In the genomic region with DNA sequence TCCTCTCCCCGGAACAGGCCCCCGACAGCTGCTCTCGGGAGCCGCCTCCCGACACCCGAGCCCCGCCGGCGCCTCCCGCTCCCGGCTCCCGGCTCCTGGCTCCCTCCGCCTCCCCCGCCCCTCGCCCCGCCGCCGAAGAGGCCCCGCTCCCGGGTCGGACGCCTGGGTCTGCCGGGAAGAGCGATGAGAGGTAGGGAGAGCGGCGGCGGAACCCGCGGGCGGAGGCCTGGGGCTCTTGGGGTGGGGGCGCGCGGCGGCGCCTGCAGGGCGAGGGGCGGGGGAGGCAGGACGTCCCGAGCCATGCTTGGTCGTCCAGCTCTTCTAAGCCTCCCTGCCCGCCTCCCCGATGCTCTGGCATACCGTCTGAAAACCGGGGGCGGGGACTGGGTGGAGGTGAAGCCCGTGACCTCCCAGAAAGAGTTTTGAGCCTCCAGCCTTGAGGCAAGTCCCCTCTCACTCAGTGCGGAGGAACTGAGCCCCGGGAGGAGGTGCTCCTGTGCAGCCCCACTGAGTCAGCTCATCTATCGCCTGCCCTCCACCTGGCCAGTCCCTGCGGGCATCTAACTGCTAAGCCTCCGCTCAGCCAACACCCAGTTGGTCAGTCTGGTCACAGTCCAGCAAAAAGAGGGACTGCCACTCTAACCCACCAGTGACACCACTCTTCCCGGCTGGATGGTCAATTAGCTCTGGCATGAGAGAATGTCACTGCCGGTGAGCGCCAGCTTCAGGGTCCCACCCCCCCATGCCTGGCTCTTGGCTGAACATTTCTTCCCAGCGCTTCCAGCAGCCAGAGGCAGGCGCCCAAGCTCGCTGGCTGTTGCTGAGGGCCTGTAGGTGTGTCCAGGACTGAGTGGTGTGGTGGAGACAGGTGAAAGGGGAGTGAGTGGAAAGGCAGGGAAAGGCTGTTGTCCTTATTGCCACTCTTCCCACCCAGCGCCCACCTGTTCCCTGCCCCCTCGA, we compare ENCODE assay signal across 8 cellular contexts. TPM values are rescaled to one million over a fixed set of nuclear protein-coding genes. Genes with fewer than 3 reads are reported as not detected.
DNase-seq lines count a peak whose midpoint lies in the region; ATAC-seq, FAIRE-seq and TF ChIP-seq lines count a peak whose summit lies in the region.

No MANE protein-coding gene starts in this region.

- peak overlapping the region; percentile 98 for H3K4me3 ChIP-seq in PC-9
- H3K4me3 ChIP-seq in psoas muscle, result peak overlapping the region; percentile 78

- CTCF ChIA-PET in PC-9 (lab: Charles Lee), result interaction anchor here (0.6 to 1.3 kb wide), 4 partner anchors 29 to 672 kb away, joined by 3 read pairs; partner anchors contain the start of gene VARS2

- 2 to 4% (median 4%) methylated on average over 25 to 59 of the region's 59 CpGs for WGBS in psoas muscle, 3 donors

- H3K27ac ChIP-seq in PC-9 (peak overlapping the region; percentile 94), psoas muscle (peak overlapping the region; percentile 93)

- TF ChIP-seq CTCF in PC-9 (conservative IDR thresholded peaks at IDR 0.05) (no peak), psoas muscle (IDR thresholded peaks at IDR 0.05) (no peak)

- intact Hi-C loops in Right ventricle myocardium inferior (cut with DNase I) (loop anchor here (5.0 kb wide), 1 partner anchor 152 kb away; no protein-coding TSS in a partner anchor), cardiac septum (cut with DNase I) (loop anchor here (5.0 kb wide), 1 partner anchor 208 kb away; no protein-coding TSS in a partner anchor), PC-9 (cut with micrococcal nuclease; ENCODE audit: unreplicated experiment) (loop anchor here (1.0 to 2.0 kb wide), 2 partner anchors 30 to 142 kb away; partner anchors contain the start of genes FLOT1 and VARS2), psoas muscle (cut with DNase I) (loop anchor here in 1 of 2 donors (2.0 to 5.0 kb wide), 2 partner anchors 142 to 208 kb away; partner anchors contain the start of gene FLOT1)

- H4K20me1 ChIP-seq in PC-9 (ENCODE audit: insufficient read depth), result peaks cover 36% of the 10 kb centered on the region

- H3K9me2 ChIP-seq in PC-9 (ENCODE audit: insufficient read depth), result no peaks in the 10 kb centered on the region

- peak overlapping the region; percentile 96 for H3K4me2 ChIP-seq in PC-9

- no peak for FAIRE-seq in HTR-8/SVneo (lab: Jason Lieb, UNC)

- BruUV-seq in PC-9 (replicated peaks; lab: Mats Ljungman, UMichigan), result TSS peak; percentile 33

- H3F3A ChIP-seq in PC-9 (ENCODE audit: insufficient read depth, low read depth), result peaks cover 49% of the 10 kb centered on the region

- H3K4me1 ChIP-seq in PC-9 (replicated peaks; ENCODE audit: insufficient read depth) (peaks cover 44% of the 10 kb centered on the region), psoas muscle (peaks cover 41% of the 10 kb centered on the region)

- ATAC-seq in Right ventricle myocardium inferior (peak; percentile 29), psoas muscle (peak; percentile 61 to 78 (median 70)), HG03159 (IDR thresholded peaks at IDR 0.05; ENCODE audit: unreplicated experiment) (no peak)

- no peaks in the 10 kb centered on the region for H3K9me3 ChIP-seq in PC-9 (ENCODE audit: insufficient read depth, low read depth)
- no peaks in the 10 kb centered on the region for H3K9me3 ChIP-seq in psoas muscle

- DNase-seq in Right ventricle myocardium inferior (ENCODE audit: missing footprints) (no peak), cardiac septum (ENCODE audit: low spot score) (no peak), PC-9 (peak; percentile 63 to 83), anterior cingulate cortex (lab: John Stamatoyannopoulos, UW) (peak in 51 of 58 donors; percentile 3 to 81 (median 57)), hippocampal formation (lab: John Stamatoyannopoulos, UW) (peak; percentile 50 to 60), psoas muscle (peak; percentile 58 to 88), HTR-8/SVneo (ENCODE audit: insufficient read length, low spot score) (no peak)

- peaks cover 63% of the 10 kb centered on the region for H3K79me2 ChIP-seq in PC-9 (ENCODE audit: low read depth)

- peaks cover 13% of the 10 kb centered on the region; the same call in 1 of the 2 replicates for H3K36me3 ChIP-seq in PC-9 (ENCODE audit: low read depth)
- peaks cover 0 to 18% of the 10 kb centered on the region in 2 donors for H3K36me3 ChIP-seq in psoas muscle (ENCODE audit: insufficient read depth in 1 of 2, low read depth in 1 of 2)

- POLR2A ChIA-PET in PC-9 (lab: Charles Lee; ENCODE audit: unreplicated experiment), result interaction anchor here (0.5 to 1.1 kb wide), 9 partner anchors 22 to 290 kb away, joined by 3 to 10 read pairs (median 3); no protein-coding TSS in a partner anchor

- H3K27me3 ChIP-seq in PC-9 (ENCODE audit: insufficient read depth, low read depth) (no peaks in the 10 kb centered on the region), psoas muscle (ENCODE audit: insufficient read depth in 3 of 3, low read length in 2 of 3) (no peaks in the 10 kb centered on the region)

- 0 out of 2 replicates have a peak overlapping the region, but pooled peaks have one; percentile 24 for H2AFZ ChIP-seq in PC-9

RNA-seq across cellular contexts. Expression of gene DDR1, which starts 0.5 kb away (rescaled TPM):
- total RNA-seq in Right ventricle myocardium inferior, result 32.5 TPM
- total RNA-seq in cardiac septum, result 61.4 TPM
- 267 and 269 TPM in 2 replicates for total RNA-seq in PC-9 (2021)
- total RNA-seq in psoas muscle, result 100 to 1,000 TPM in 1 of 4 donors, 10 to 100 TPM in 3; 26.3 to 129 (median 54.2) TPM
- 10 to 100 TPM in 2 of 3 donors, 1 to 10 TPM in 1; 2.2 to 10.8 (median 10.5) TPM for polyA plus RNA-seq in psoas muscle

RNA-seq across cellular contexts. Expression of gene GTF2H4, which starts 23.2 kb away (rescaled TPM):
- 22.2 TPM for total RNA-seq in Right ventricle myocardium inferior
- total RNA-seq in cardiac septum, result 16.0 TPM
- 31.3 and 43.9 TPM in 2 replicates for total RNA-seq in PC-9 (2021)
- 10 to 100 TPM; 13.3 to 21.3 (median 15.8) TPM for total RNA-seq in psoas muscle
- polyA plus RNA-seq in psoas muscle, result 10 to 100 TPM; 18.9 to 30.8 (median 26.4) TPM

RNA-seq across cellular contexts. Expression of gene VARS2, which starts 29.2 kb away (rescaled TPM):
- total RNA-seq in Right ventricle myocardium inferior, result 18.3 TPM
- total RNA-seq in cardiac septum, result 24.7 TPM
- total RNA-seq in PC-9 (2021), result 59.4 and 60.3 TPM in 2 replicates
- total RNA-seq in psoas muscle, result 10 to 100 TPM; 25.8 to 36.6 (median 28.2) TPM
- polyA plus RNA-seq in psoas muscle, result 10 to 100 TPM; 11.4 to 22.6 (median 13.9) TPM

RNA-seq across cellular contexts. Expression of gene SFTA2, which starts 47.2 kb away (rescaled TPM):
- total RNA-seq in Right ventricle myocardium inferior (not detected), cardiac septum (not detected), PC-9 (2021) (0.72 and 0.75 TPM in 2 replicates), psoas muscle (not detected)
- under 1 TPM in 2 of 3 donors, not detected in 1; 0.13 to 0.14 TPM for polyA plus RNA-seq in psoas muscle

RNA-seq across cellular contexts. Expression of gene MUCL3, which starts 56.0 kb away (rescaled TPM):
- total RNA-seq in Right ventricle myocardium inferior (not detected), cardiac septum (not detected), PC-9 (2021) (not detected in 2 replicates), psoas muscle (not detected)
- not detected for polyA plus RNA-seq in psoas muscle

Comparison
In these comparisons a context has a peak if more than half of its experiments do, and no peak if none do; other contexts are left out.
1. DNase-seq: peak in PC-9 (2 of 2), anterior cingulate cortex (51 of 58), hippocampal formation (2 of 2) and psoas muscle (2 of 2); none in Right ventricle myocardium inferior (single experiment), cardiac septum (single experiment) and HTR-8/SVneo (single experiment).